Comparison of ENCODE assay signal across 21 cellular contexts in genomic region chr11:47289856-47290255, GRCh38. TPM values are rescaled to one million over a fixed set of nuclear protein-coding genes. Genes with fewer than 3 reads are reported as not detected.
DNase-seq lines count a peak whose midpoint lies in the region; ATAC-seq, FAIRE-seq and TF ChIP-seq lines count a peak whose summit lies in the region.
"Had no signal": no experiment of that assay in that cellular context is flagged by ENCODE, and none has a peak within 500 bp of the region (broad histone marks: within the 10 kb centered on the region; RNA-seq: fewer than 3 reads in every experiment).

No MANE protein-coding gene starts in this region.

- H3K27ac ChIP-seq in sigmoid colon (no peak overlapping the region), coronary artery (no peak overlapping the region)
- H3K27ac ChIP-seq: 22Rv1, A549, C4-2B had no signal

- FAIRE-seq in GM12892 (lab: Jason Lieb, UNC): no peak
- FAIRE-seq: A549, D721Med, G401.6, H54, HepG2 had no signal

- no peaks in the 10 kb centered on the region for H3K27me3 ChIP-seq in sigmoid colon

- no peaks in the 10 kb centered on the region for H3K27me3 Mint-ChIP-seq in activated naive CD8-positive, alpha-beta T cell treated with anti-CD3 and anti-CD28 coated beads, Interleukin-2, amount 10 ng/mL, durations not matched to agents 7 days and 5 days
- no peaks in the 10 kb centered on the region for H3K27me3 Mint-ChIP-seq in activated naive CD8-positive, alpha-beta T cell treated with anti-CD3 and anti-CD28 coated beads for 36 hours
- H3K27me3 Mint-ChIP-seq: CD4-positive, alpha-beta T cell; IgD-negative memory B cell had no signal

- H3K36me3 Mint-ChIP-seq in activated naive CD8-positive, alpha-beta T cell treated with anti-CD3 and anti-CD28 coated beads, Interleukin-2, amount 10 ng/mL, durations not matched to agents 7 days and 5 days: peaks cover 38% of the 10 kb centered on the region
- peaks cover 12% of the 10 kb centered on the region for H3K36me3 Mint-ChIP-seq in activated naive CD8-positive, alpha-beta T cell treated with anti-CD3 and anti-CD28 coated beads for 36 hours

- no peak overlapping the region for H3K4me3 ChIP-seq in choroid plexus epithelial cell (ENCODE audit: low read depth, low read length)
- no peak overlapping the region for H3K4me3 ChIP-seq in sigmoid colon
- H3K4me3 ChIP-seq in coronary artery: no peak overlapping the region
- H3K4me3 ChIP-seq: A549, GM23338 had no signal

- no peak for TF ChIP-seq CTCF in choroid plexus epithelial cell (conservative IDR thresholded peaks at IDR 0.05; ENCODE audit: low read depth, low read length)
- no peak for TF ChIP-seq CTCF in sigmoid colon (IDR thresholded peaks at IDR 0.05)
- no peak for TF ChIP-seq CTCF in coronary artery (IDR thresholded peaks at IDR 0.05)

- no peak for DNase-seq in activated naive CD8-positive, alpha-beta T cell treated with anti-CD3 and anti-CD28 coated beads, Interleukin-2, amount 10 ng/mL, durations not matched to agents 7 days and 5 days
- no peak for DNase-seq in activated naive CD8-positive, alpha-beta T cell treated with anti-CD3 and anti-CD28 coated beads for 36 hours
- DNase-seq in choroid plexus epithelial cell (ENCODE audit: low read depth) (peak; percentile 70), sigmoid colon (peak; percentile 48), coronary artery (ENCODE audit: low spot score) (no peak), GM12892 (ENCODE audit: insufficient read length) (no peak), NCI-H1105 (lab: John Stamatoyannopoulos, UW) (no peak)
- DNase-seq: AML-193; CD4-positive, alpha-beta T cell had no signal

- H3K9me3 ChIP-seq in sigmoid colon: no peaks in the 10 kb centered on the region
- H3K9me3 ChIP-seq: A549, Caco-2 had no signal

- peaks cover 1% of the 10 kb centered on the region for H3K4me1 Mint-ChIP-seq in activated naive CD8-positive, alpha-beta T cell treated with anti-CD3 and anti-CD28 coated beads, Interleukin-2, amount 10 ng/mL, durations not matched to agents 7 days and 5 days
- no peaks in the 10 kb centered on the region for H3K4me1 Mint-ChIP-seq in activated naive CD8-positive, alpha-beta T cell treated with anti-CD3 and anti-CD28 coated beads for 36 hours
- H3K4me1 Mint-ChIP-seq: GM23338, IgD-negative memory B cell had no signal

- POLR2A ChIA-PET in activated naive CD8-positive, alpha-beta T cell treated with anti-CD3 and anti-CD28 coated beads, Interleukin-2, amount 10 ng/mL, durations not matched to agents 7 days and 5 days (lab: Charles Lee): no interaction called here

- no peak for ATAC-seq in activated naive CD8-positive, alpha-beta T cell treated with anti-CD3 and anti-CD28 coated beads, Interleukin-2, amount 10 ng/mL, durations not matched to agents 7 days and 5 days (ENCODE audit: low read depth)
- ATAC-seq: GM23338, HCT116, HepG2 had no signal

- H3K36me3 ChIP-seq in sigmoid colon: peaks cover 66 to 98% (median 74%) of the 10 kb centered on the region in 4 donors

- WGBS in sigmoid colon, 2 donors: 95 to 97% methylated on average over 15 of the region's 15 CpGs

- intact Hi-C loops in sigmoid colon (cut with DNase I): no loop called here

- no peak for TF ChIP-seq POLR2A in sigmoid colon (IDR thresholded peaks at IDR 0.05)
- no peak for TF ChIP-seq POLR2A in GM12892 (IDR thresholded peaks at IDR 0.05; ENCODE audit: low read depth, low read length)

- H3K27ac Mint-ChIP-seq in activated naive CD8-positive, alpha-beta T cell treated with anti-CD3 and anti-CD28 coated beads, Interleukin-2, amount 10 ng/mL, durations not matched to agents 7 days and 5 days: peak overlapping the region; percentile 47
- no peak overlapping the region for H3K27ac Mint-ChIP-seq in activated naive CD8-positive, alpha-beta T cell treated with anti-CD3 and anti-CD28 coated beads for 36 hours
- H3K27ac Mint-ChIP-seq: CD4-positive, alpha-beta T cell; GM23338; IgD-negative memory B cell had no signal

- H3K4me3 Mint-ChIP-seq in activated naive CD8-positive, alpha-beta T cell treated with anti-CD3 and anti-CD28 coated beads, Interleukin-2, amount 10 ng/mL, durations not matched to agents 7 days and 5 days: no peak overlapping the region
- no peak overlapping the region for H3K4me3 Mint-ChIP-seq in activated naive CD8-positive, alpha-beta T cell treated with anti-CD3 and anti-CD28 coated beads for 36 hours
- H3K4me3 Mint-ChIP-seq: CD4-positive, alpha-beta T cell; GM23338; IgD-negative memory B cell had no signal

- peaks cover 0 to 6% (median 0%) of the 10 kb centered on the region in 4 donors for H3K4me1 ChIP-seq in sigmoid colon
- H3K4me1 ChIP-seq: A549, Caco-2 had no signal

- H3K9me3 Mint-ChIP-seq in activated naive CD8-positive, alpha-beta T cell treated with anti-CD3 and anti-CD28 coated beads, Interleukin-2, amount 10 ng/mL, durations not matched to agents 7 days and 5 days: no peaks in the 10 kb centered on the region
- H3K9me3 Mint-ChIP-seq in activated naive CD8-positive, alpha-beta T cell treated with anti-CD3 and anti-CD28 coated beads for 36 hours: no peaks in the 10 kb centered on the region
- H3K9me3 Mint-ChIP-seq: CD4-positive, alpha-beta T cell; GM23338; IgD-negative memory B cell had no signal

- TF ChIP-seq EP300 in sigmoid colon (IDR thresholded peaks at IDR 0.05): no peak

TF ChIP-seq in PFSK-1, 5 proteins besides CTCF, POLR2A, EP300 and RAD21:
- TF ChIP-seq FOXP2 (optimal IDR thresholded peaks at IDR 0.05; ENCODE audit: borderline replicate concordance, extremely low read depth, extremely low read length, insufficient read depth) (peak; percentile 83), SIN3A (IDR thresholded peaks at IDR 0.05; ENCODE audit: borderline replicate concordance, insufficient read depth, low read length) (no peak)

RNA-seq across cellular contexts. Expression of gene MADD, which starts 19.9 kb away (rescaled TPM):
- 100 to 1,000 TPM; 113 to 114 TPM for total RNA-seq in activated naive CD8-positive, alpha-beta T cell treated with anti-CD3 and anti-CD28 coated beads, Interleukin-2, amount 10 ng/mL, durations not matched to agents 7 days and 5 days
- total RNA-seq in activated naive CD8-positive, alpha-beta T cell treated with anti-CD3 and anti-CD28 coated beads for 36 hours: 10 to 100 TPM; 50.9 to 51.2 TPM
- polyA plus RNA-seq in PFSK-1 (2012; ENCODE audit: insufficient read length, low read depth): 59.4 TPM
- total RNA-seq in sigmoid colon: 10 to 100 TPM; 25.8 to 55.7 (median 33.6) TPM
- polyA plus RNA-seq in sigmoid colon: 10 to 100 TPM; 18.6 to 32.5 (median 19.2) TPM
- polyA plus RNA-seq in GM12892 (2012; ENCODE audit: missing spikeins): 12.3 TPM

RNA-seq across cellular contexts. Expression of gene NR1H3, which starts 32.1 kb away (rescaled TPM):
- total RNA-seq in activated naive CD8-positive, alpha-beta T cell treated with anti-CD3 and anti-CD28 coated beads, Interleukin-2, amount 10 ng/mL, durations not matched to agents 7 days and 5 days: 10 to 100 TPM; 11.7 to 15.1 TPM
- 1 to 10 TPM; 8.1 to 8.2 TPM for total RNA-seq in activated naive CD8-positive, alpha-beta T cell treated with anti-CD3 and anti-CD28 coated beads for 36 hours
- 40.7 TPM for polyA plus RNA-seq in PFSK-1 (2012; ENCODE audit: insufficient read length, low read depth)
- 10 to 100 TPM; 30.3 to 54.5 (median 40.2) TPM for total RNA-seq in sigmoid colon
- 10 to 100 TPM; 57.3 to 90.1 (median 61.5) TPM for polyA plus RNA-seq in sigmoid colon
- polyA plus RNA-seq in GM12892 (2012; ENCODE audit: missing spikeins): 3.0 TPM

RNA-seq across cellular contexts. Expression of gene ACP2, which starts 41.2 kb away (rescaled TPM):
- 10 to 100 TPM; 26.5 to 31.1 TPM for total RNA-seq in activated naive CD8-positive, alpha-beta T cell treated with anti-CD3 and anti-CD28 coated beads, Interleukin-2, amount 10 ng/mL, durations not matched to agents 7 days and 5 days
- total RNA-seq in activated naive CD8-positive, alpha-beta T cell treated with anti-CD3 and anti-CD28 coated beads for 36 hours: 10 to 100 TPM; 13.4 to 13.9 TPM
- polyA plus RNA-seq in PFSK-1 (2012; ENCODE audit: insufficient read length, low read depth): 51.2 TPM
- total RNA-seq in sigmoid colon: 10 to 100 TPM; 30.7 to 54.0 (median 34.9) TPM
- 10 to 100 TPM; 15.6 to 50.9 (median 25.4) TPM for polyA plus RNA-seq in sigmoid colon
- 7.1 TPM for polyA plus RNA-seq in GM12892 (2012; ENCODE audit: missing spikeins)

Comparison
In these comparisons a context has a peak if more than half of its experiments do, and no peak if none do; other contexts are left out.
1. DNase-seq: peak in choroid plexus epithelial cell (single experiment) and sigmoid colon (single experiment); none in activated naive CD8-positive, alpha-beta T cell treated with anti-CD3 and anti-CD28 coated beads, Interleukin-2, amount 10 ng/mL, durations not matched to agents 7 days and 5 days (single experiment), activated naive CD8-positive, alpha-beta T cell treated with anti-CD3 and anti-CD28 coated beads for 36 hours (single experiment), coronary artery (single experiment), GM12892 (single experiment) and NCI-H1105 (single experiment).